8 cellular contexts compared by ENCODE assay signal in genomic region chr1:11925938-11926292, GRCh38. TPM values are rescaled to one million over a fixed set of nuclear protein-coding genes. Genes with fewer than 3 reads are reported as not detected.
A peak's percentile ranks its signal among the peaks of the same experiment; 100 is the strongest.
DNase-seq lines count a peak whose midpoint lies in the region; TF ChIP-seq lines count a peak whose summit lies in the region.

No MANE protein-coding gene starts in this region.

- peak overlapping the region; percentile 66 for H3K27ac Mint-ChIP-seq in Calu3 (ENCODE audit: unreplicated experiment)
- no peak overlapping the region for H3K27ac Mint-ChIP-seq in chondrocyte (ENCODE audit: unreplicated experiment)

- H3K27me3 Mint-ChIP-seq in Calu3 (ENCODE audit: unreplicated experiment) (no peaks in the 10 kb centered on the region), chondrocyte (ENCODE audit: low read depth) (no peaks in the 10 kb centered on the region)

- DNase-seq in Calu3 (no peak), GM23248 (peak; percentile 40), PC-9 (peak in 1 of 2 experiments; percentile 12), fibroblast of mammary gland (ENCODE audit: low read depth) (no peak), skeletal muscle cell (ENCODE audit: low read depth) (no peak), HuH-7 (ENCODE audit: low spot score) (no peak), NCI-H774 (lab: John Stamatoyannopoulos, UW) (no peak), chondrocyte (ENCODE audit: low spot score) (no peak)

- H3K36me3 ChIP-seq in GM23248 (ENCODE audit: low read depth) (no peaks in the 10 kb centered on the region; the same call in 1 of the 2 replicates), PC-9 (ENCODE audit: low read depth) (no peaks in the 10 kb centered on the region)

- H3K79me2 ChIP-seq in GM23248 (ENCODE audit: insufficient read depth) (peaks cover 44% of the 10 kb centered on the region), PC-9 (ENCODE audit: low read depth) (peaks cover 20% of the 10 kb centered on the region)

- no peaks in the 10 kb centered on the region for H3K9me3 Mint-ChIP-seq in Calu3 (ENCODE audit: low read depth, unreplicated experiment)
- H3K9me3 Mint-ChIP-seq in chondrocyte (ENCODE audit: low read depth), result no peaks in the 10 kb centered on the region

- H3K4me3 Mint-ChIP-seq in Calu3 (ENCODE audit: low read depth, unreplicated experiment), result peak overlapping the region; percentile 71
- no peak overlapping the region for H3K4me3 Mint-ChIP-seq in chondrocyte (ENCODE audit: unreplicated experiment)

- H3K9ac ChIP-seq in GM23248, result peak overlapping the region; percentile 62

- CTCF ChIA-PET in Calu3 (lab: Charles Lee), result no interaction called here
- CTCF ChIA-PET in PC-9 (lab: Charles Lee), result no interaction called here

- H3K36me3 Mint-ChIP-seq in Calu3 (ENCODE audit: insufficient read depth, unreplicated experiment), result peaks cover 34% of the 10 kb centered on the region
- peaks cover 6% of the 10 kb centered on the region for H3K36me3 Mint-ChIP-seq in chondrocyte (ENCODE audit: low read depth)

- POLR2A ChIA-PET in PC-9 (lab: Charles Lee; ENCODE audit: unreplicated experiment), result interaction anchor here (1.1 kb wide), 1 partner anchor 18 kb away, joined by 6 read pairs; no protein-coding TSS in a partner anchor

- no TSS peak for BruUV-seq in Calu3 (replicated peaks; lab: Mats Ljungman, UMichigan)
- BruUV-seq in PC-9 (replicated peaks; lab: Mats Ljungman, UMichigan), result no TSS peak

- H3K4me1 Mint-ChIP-seq in Calu3 (ENCODE audit: low read depth, unreplicated experiment) (peaks cover 27% of the 10 kb centered on the region), chondrocyte (ENCODE audit: low read depth) (peaks cover 45% of the 10 kb centered on the region)

- H3K4me2 ChIP-seq in GM23248 (ENCODE audit: unreplicated experiment) (peak overlapping the region; percentile 86), PC-9 (no peak overlapping the region)

- H3K9me3 ChIP-seq in GM23248 (ENCODE audit: low read depth) (no peaks in the 10 kb centered on the region), PC-9 (ENCODE audit: insufficient read depth, low read depth) (no peaks in the 10 kb centered on the region)

- H3K9me2 ChIP-seq in GM23248 (ENCODE audit: insufficient read depth) (no peaks in the 10 kb centered on the region), PC-9 (ENCODE audit: insufficient read depth) (no peaks in the 10 kb centered on the region)

- 0 to 2% methylated on average over 20 to 23 of the region's 41 CpGs for WGBS in GM23248 (ENCODE audit: low coverage in 1 of 2, low lambda C conversion rate in 2 of 2, missing lambda C conversion rate in 2 of 2), 2 experiments

- H3K4me3 ChIP-seq in GM23248 (peak overlapping the region; percentile 73), PC-9 (peak overlapping the region; percentile 59; the same call in 1 of the 2 replicates), fibroblast of mammary gland (ENCODE audit: control insufficient read depth, low read depth, low read length) (peak overlapping the region; percentile 36), skeletal muscle cell (ENCODE audit: low read depth, low read length) (peak overlapping the region; percentile 55)

- H3F3A ChIP-seq in GM23248 (ENCODE audit: insufficient read depth), result peaks cover 6% of the 10 kb centered on the region; the same call in 1 of the 2 replicates
- 0 out of 2 replicates have a peak, but pooled peaks cover 2% of the 10 kb centered on the region for H3F3A ChIP-seq in PC-9 (ENCODE audit: insufficient read depth, low read depth)

- H4K20me1 ChIP-seq in GM23248 (ENCODE audit: insufficient read depth) (peaks cover 5% of the 10 kb centered on the region; the same call in 1 of the 2 replicates), PC-9 (ENCODE audit: insufficient read depth) (peaks cover 9% of the 10 kb centered on the region; the same call in 1 of the 2 replicates)

- H3K27ac ChIP-seq in GM23248, result no peak overlapping the region
- no peak overlapping the region for H3K27ac ChIP-seq in PC-9

- no peaks in the 10 kb centered on the region for H3K27me3 ChIP-seq in GM23248 (replicated peaks; ENCODE audit: insufficient read depth)
- no peaks in the 10 kb centered on the region for H3K27me3 ChIP-seq in PC-9 (ENCODE audit: insufficient read depth, low read depth)

- intact Hi-C loops in Calu3 (cut with micrococcal nuclease; ENCODE audit: unreplicated experiment), result no loop called here
- intact Hi-C loops in PC-9 (cut with micrococcal nuclease; ENCODE audit: unreplicated experiment), result no loop called here

- in situ Hi-C loops in GM23248 (cut with MboI), result no loop called here

- TF ChIP-seq CTCF in Calu3 (IDR thresholded peaks at IDR 0.05; ENCODE audit: unreplicated experiment) (no peak), PC-9 (conservative IDR thresholded peaks at IDR 0.05) (no peak), fibroblast of mammary gland (conservative IDR thresholded peaks at IDR 0.05; ENCODE audit: control insufficient read depth, insufficient read depth, low read depth, low read length) (no peak), chondrocyte (IDR thresholded peaks at IDR 0.05) (no peak)

- H3K4me1 ChIP-seq in GM23248 (ENCODE audit: insufficient read depth), result peaks cover 28% of the 10 kb centered on the region
- H3K4me1 ChIP-seq in PC-9 (replicated peaks; ENCODE audit: insufficient read depth), result peaks cover 12% of the 10 kb centered on the region; the same call in 1 of the 2 replicates

- H2AFZ ChIP-seq in GM23248, result no peak overlapping the region
- no peak overlapping the region for H2AFZ ChIP-seq in PC-9

RNA-seq across cellular contexts. Expression of gene KIAA2013, which starts 0.3 kb away (rescaled TPM):
- total RNA-seq in Calu3 (2022) (33.7 and 37.8 TPM in 2 replicates), PC-9 (2021) (38.7 and 44.2 TPM in 2 replicates), chondrocyte (46.3 to 51.4 TPM (median 47.6 TPM) in 3 replicates)
- 100 and 116 TPM in 2 replicates for total RNA-seq in GM23248 (2014; rRNA removed; shearing (Covaris generic))
- polyA plus RNA-seq in GM23248 (2016; fragmentation: Nextera tagmentation; extraction: Ambion mirVana), result 10.5 and 10.7 TPM in 2 replicates

RNA-seq across cellular contexts. Expression of gene PLOD1, which starts 8.6 kb away (rescaled TPM):
- total RNA-seq in Calu3 (2022) (77.2 and 80.2 TPM in 2 replicates), PC-9 (2021) (64.1 and 65.0 TPM in 2 replicates), chondrocyte (344 to 509 TPM (median 477 TPM) in 3 replicates)
- total RNA-seq in GM23248 (2014; rRNA removed; shearing (Covaris generic)), result 633 and 640 TPM in 2 replicates
- 443 and 482 TPM in 2 replicates for polyA plus RNA-seq in GM23248 (2016; fragmentation: Nextera tagmentation; extraction: Ambion mirVana)

RNA-seq across cellular contexts. Expression of gene MFN2, which starts 54.3 kb away (rescaled TPM):
- 61.8 and 66.5 TPM in 2 replicates for total RNA-seq in Calu3 (2022)
- total RNA-seq in GM23248 (2014; rRNA removed; shearing (Covaris generic)), result 57.9 and 59.8 TPM in 2 replicates
- polyA plus RNA-seq in GM23248 (2016; fragmentation: Nextera tagmentation; extraction: Ambion mirVana), result 48.0 and 49.6 TPM in 2 replicates
- total RNA-seq in PC-9 (2021), result 54.2 and 72.6 TPM in 2 replicates
- 53.1 to 68.8 TPM (median 56.6 TPM) in 3 replicates for total RNA-seq in chondrocyte
